9 cellular contexts compared by ENCODE assay signal in the genomic region with DNA sequence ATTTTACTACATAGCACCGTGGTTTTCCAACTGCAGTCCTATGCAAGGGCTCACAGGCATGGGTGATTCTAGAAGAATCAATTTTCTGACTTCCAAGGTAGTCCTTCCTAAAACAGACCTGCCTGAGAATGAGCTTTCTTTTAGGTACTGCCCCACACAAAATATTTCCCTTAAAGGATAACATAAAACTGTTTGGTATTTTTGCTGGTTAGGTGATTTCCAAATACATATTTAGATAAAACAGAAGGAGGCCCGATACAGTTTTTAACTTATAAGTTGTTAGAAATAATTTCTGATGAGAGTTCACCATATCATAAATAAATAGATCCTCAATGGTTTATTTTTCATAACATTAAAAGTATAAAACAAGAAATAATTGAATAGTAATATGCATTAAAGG.
"Had no signal": no experiment of that assay in that cellular context is flagged by ENCODE, and none has a peak within 500 bp of the region (broad histone marks: within the 10 kb centered on the region; RNA-seq: fewer than 3 reads in every experiment).

No MANE protein-coding gene starts in this region.

- H3K4me1 ChIP-seq: HAP-1 had no signal

- H3K4me3 ChIP-seq: GM23248, HAP-1 had no signal

- ATAC-seq: HCT116 had no signal

- H3K36me3 ChIP-seq: HAP-1 had no signal

- H3K9me3 ChIP-seq: HAP-1 had no signal

- H3K27ac ChIP-seq: GM23248, KMS-11 had no signal

- DNase-seq: GM23248, H7, HFFc6, IMR-90, Karpas-422, KBM-7 had no signal

- H3K9ac ChIP-seq: GM23248, KMS-11 had no signal

- H2AFZ ChIP-seq: GM23248 had no signal

- H3K4me2 ChIP-seq: KMS-11 had no signal
